ENCODE assay signal across 17 cellular contexts in the genomic region with DNA sequence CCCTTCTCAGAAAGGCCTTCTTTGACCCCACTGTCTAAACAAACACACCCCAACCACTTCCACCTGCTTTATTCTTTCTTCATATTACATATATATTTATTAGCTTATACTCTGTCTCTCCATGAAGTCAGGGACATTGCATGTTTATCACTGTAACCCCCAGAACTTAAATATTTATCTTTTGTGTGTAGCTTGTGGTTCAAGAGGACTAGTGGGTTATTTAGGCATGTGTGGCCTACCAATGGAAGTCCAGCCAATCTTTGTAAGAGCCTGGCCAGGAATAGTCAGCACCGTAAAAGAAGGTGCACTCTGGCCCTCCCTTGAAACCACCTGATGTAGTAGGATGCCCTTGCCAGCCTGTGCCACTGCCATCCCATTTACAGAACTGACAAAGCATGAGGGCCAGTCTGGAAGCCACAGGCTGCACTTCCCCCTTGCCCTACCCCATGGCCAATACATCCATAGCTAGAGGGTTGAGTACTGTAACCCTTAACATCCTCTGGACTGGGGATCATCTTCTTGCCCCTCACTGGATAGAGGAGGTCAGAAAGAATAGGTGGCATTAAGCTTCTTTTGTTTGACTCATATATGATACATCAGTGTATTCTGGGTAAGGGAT. TPM values are rescaled to one million over a fixed set of nuclear protein-coding genes. Genes with fewer than 3 reads are reported as not detected.
DNase-seq lines count a peak whose midpoint lies in the region; ATAC-seq and TF ChIP-seq lines count a peak whose summit lies in the region.
"Had no signal": no experiment of that assay in that cellular context is flagged by ENCODE, and none has a peak within 500 bp of the region (broad histone marks: within the 10 kb centered on the region; RNA-seq: fewer than 3 reads in every experiment).

No MANE protein-coding gene starts in this region.

- H3K4me3 ChIP-seq in NB4 (ENCODE audit: low read depth, low read length) = no peak overlapping the region
- no peak overlapping the region for H3K4me3 ChIP-seq in upper lobe of right lung
- H3K4me3 ChIP-seq: heart right ventricle, SK-N-MC had no signal

- TF ChIP-seq CTCF in NB4 (IDR thresholded peaks at IDR 0.05; ENCODE audit: low read depth, low read length) (no peak), upper lobe of right lung (IDR thresholded peaks at IDR 0.05) (no peak)

- no peak overlapping the region for H3K27ac ChIP-seq in upper lobe of right lung
- H3K27ac ChIP-seq: WERI-Rb-1 had no signal

- no peaks in the 10 kb centered on the region for H3K27me3 ChIP-seq in upper lobe of right lung
- H3K27me3 ChIP-seq: heart right ventricle had no signal

- TF ChIP-seq POLR2A in NB4 (IDR thresholded peaks at IDR 0.05; ENCODE audit: extremely low read depth, insufficient read length) = no peak

- no peaks in the 10 kb centered on the region for H3K9me3 ChIP-seq in upper lobe of right lung
- H3K9me3 ChIP-seq: heart right ventricle had no signal

- no peak for DNase-seq in stimulated activated naive CD8-positive, alpha-beta T cell treated with anti-CD3 and anti-CD28 coated beads, Interleukin-15, amount 100 ng/mL, for 72 hours
- peak; percentile 21 for DNase-seq in NB4 (ENCODE audit: low read depth)
- DNase-seq in fibroblast of peridontal ligament (ENCODE audit: extremely low read depth) = peak; percentile 22
- DNase-seq in upper lobe of right lung = no peak
- no peak for DNase-seq in OCI-M2 (lab: John Stamatoyannopoulos, UW; ENCODE audit: unreplicated experiment)
- no peak for DNase-seq in putamen (ENCODE audit: low spot score)
- DNase-seq: amygdala, C1 segment of cervical spinal cord, kidney glomerular epithelial cell, NCI-H1417 treated with DMSO at 0.1 percent for 48 hours, NCI-H2227 treated with DMSO at 0.1 percent for 48 hours, WERI-Rb-1 had no signal

- no peak overlapping the region for H3K27ac Mint-ChIP-seq in stimulated activated naive CD8-positive, alpha-beta T cell treated with anti-CD3 and anti-CD28 coated beads, Interleukin-15, Interleukin-2, amounts not matched to agents 100 ng/mL and 50 ng/mL, for 24 hours
- H3K27ac Mint-ChIP-seq in stimulated activated naive CD8-positive, alpha-beta T cell treated with anti-CD3 and anti-CD28 coated beads, Interleukin-15, amount 100 ng/mL, for 72 hours = peak overlapping the region in 1 of 2 donors; percentile 2

- H3K9me3 Mint-ChIP-seq in stimulated activated naive CD8-positive, alpha-beta T cell treated with anti-CD3 and anti-CD28 coated beads, Interleukin-15, Interleukin-2, amounts not matched to agents 100 ng/mL and 50 ng/mL, for 24 hours = no peaks in the 10 kb centered on the region
- H3K9me3 Mint-ChIP-seq in stimulated activated naive CD8-positive, alpha-beta T cell treated with anti-CD3 and anti-CD28 coated beads, Interleukin-15, amount 100 ng/mL, for 72 hours = no peaks in the 10 kb centered on the region
- H3K9me3 Mint-ChIP-seq: IgD-negative memory B cell had no signal

- no peak for ATAC-seq in stimulated activated naive CD8-positive, alpha-beta T cell treated with anti-CD3 and anti-CD28 coated beads, Interleukin-15, amount 100 ng/mL, for 72 hours
- ATAC-seq in upper lobe of right lung (peak; percentile 3), HG03095 (IDR thresholded peaks at IDR 0.05; ENCODE audit: unreplicated experiment) (no peak)
- ATAC-seq: heart right ventricle had no signal

- peak overlapping the region; percentile 3 for H3K4me3 Mint-ChIP-seq in stimulated activated naive CD8-positive, alpha-beta T cell treated with anti-CD3 and anti-CD28 coated beads, Interleukin-15, Interleukin-2, amounts not matched to agents 100 ng/mL and 50 ng/mL, for 24 hours
- no peak overlapping the region for H3K4me3 Mint-ChIP-seq in stimulated activated naive CD8-positive, alpha-beta T cell treated with anti-CD3 and anti-CD28 coated beads, Interleukin-15, amount 100 ng/mL, for 72 hours

- H3K4me1 ChIP-seq in upper lobe of right lung = peaks cover 35% of the 10 kb centered on the region

- H3K36me3 Mint-ChIP-seq in stimulated activated naive CD8-positive, alpha-beta T cell treated with anti-CD3 and anti-CD28 coated beads, Interleukin-15, Interleukin-2, amounts not matched to agents 100 ng/mL and 50 ng/mL, for 24 hours (ENCODE audit: low read depth) = peaks cover 7% of the 10 kb centered on the region
- H3K36me3 Mint-ChIP-seq: IgD-negative memory B cell had no signal

- H3K36me3 ChIP-seq in upper lobe of right lung = no peaks in the 10 kb centered on the region

- H3K27me3 Mint-ChIP-seq in stimulated activated naive CD8-positive, alpha-beta T cell treated with anti-CD3 and anti-CD28 coated beads, Interleukin-15, Interleukin-2, amounts not matched to agents 100 ng/mL and 50 ng/mL, for 24 hours = no peaks in the 10 kb centered on the region
- H3K27me3 Mint-ChIP-seq in stimulated activated naive CD8-positive, alpha-beta T cell treated with anti-CD3 and anti-CD28 coated beads, Interleukin-15, amount 100 ng/mL, for 72 hours = no peaks in the 10 kb centered on the region
- H3K27me3 Mint-ChIP-seq: IgD-negative memory B cell had no signal

- intact Hi-C loops in upper lobe of right lung (cut with DNase I) = loop anchor here (10.0 kb wide), 1 partner anchor 105 kb away; no protein-coding TSS in a partner anchor

- H3K4me1 Mint-ChIP-seq in stimulated activated naive CD8-positive, alpha-beta T cell treated with anti-CD3 and anti-CD28 coated beads, Interleukin-15, Interleukin-2, amounts not matched to agents 100 ng/mL and 50 ng/mL, for 24 hours (ENCODE audit: low read depth) = peaks cover 67% of the 10 kb centered on the region
- peaks cover 88% of the 10 kb centered on the region for H3K4me1 Mint-ChIP-seq in stimulated activated naive CD8-positive, alpha-beta T cell treated with anti-CD3 and anti-CD28 coated beads, Interleukin-15, amount 100 ng/mL, for 72 hours

RNA-seq across cellular contexts. Expression of a gene that starts 4.9 kb away (rescaled TPM):
- total RNA-seq in upper lobe of right lung = 8.0 TPM

Comparison
In these comparisons a context has a peak if more than half of its experiments do, and no peak if none do; other contexts are left out.
1. DNase-seq: peak in NB4 (single experiment) and fibroblast of peridontal ligament (single experiment); none in stimulated activated naive CD8-positive, alpha-beta T cell treated with anti-CD3 and anti-CD28 coated beads, Interleukin-15, amount 100 ng/mL, for 72 hours (0 of 2), upper lobe of right lung (single experiment), OCI-M2 (single experiment) and putamen (single experiment).